Comparison of ENCODE assay signal across 11 cellular contexts in genomic region chrX:57905141-57905540, GRCh38. TPM values are rescaled to one million over a fixed set of nuclear protein-coding genes. Genes with fewer than 3 reads are reported as not detected.
A peak's percentile ranks its signal among the peaks of the same experiment; 100 is the strongest.
DNase-seq lines count a peak whose midpoint lies in the region; ATAC-seq and TF ChIP-seq lines count a peak whose summit lies in the region.
"Had no signal": no experiment of that assay in that cellular context is flagged by ENCODE, and none has a peak within 500 bp of the region (broad histone marks: within the 10 kb centered on the region; RNA-seq: fewer than 3 reads in every experiment).

No MANE protein-coding gene starts in this region.

- H3K9me3 Mint-ChIP-seq in CD8-positive, alpha-beta T cell = no peaks in the 10 kb centered on the region
- H3K9me3 Mint-ChIP-seq: activated naive CD4-positive, alpha-beta T cell treated with anti-CD3 and anti-CD28 coated beads, Interleukin-2, amount 50 U/mL, for 72 hours had no signal

- H3K27ac ChIP-seq in CD8-positive, alpha-beta T cell (ENCODE audit: low read depth, low read length) = no peak overlapping the region
- H3K27ac ChIP-seq in RWPE2 (ENCODE audit: poor library complexity, severe bottlenecking) (no peak overlapping the region), dorsolateral prefrontal cortex (peak overlapping the region in 54 of 59 donors; percentile 4 to 83 (median 60)), osteoblast (ENCODE audit: low read depth, low read length) (no peak overlapping the region)
- H3K27ac ChIP-seq: parathyroid adenoma had no signal

- POLR2A ChIA-PET in CD8-positive, alpha-beta T cell (lab: Charles Lee) = no interaction called here

- H2AFZ ChIP-seq in osteoblast (ENCODE audit: low read length) = no peak overlapping the region
- H2AFZ ChIP-seq: parathyroid adenoma had no signal

- no peaks in the 10 kb centered on the region for H3K4me1 ChIP-seq in CD8-positive, alpha-beta T cell (ENCODE audit: insufficient read depth, low read length)
- H3K4me1 ChIP-seq in RWPE2 (ENCODE audit: insufficient read depth, poor library complexity, severe bottlenecking) = peaks cover 14% of the 10 kb centered on the region
- peaks cover 12% of the 10 kb centered on the region for H3K4me1 ChIP-seq in osteoblast (ENCODE audit: insufficient read depth, low read length)
- H3K4me1 ChIP-seq: parathyroid adenoma had no signal

- peaks cover 5% of the 10 kb centered on the region for H3K79me2 ChIP-seq in osteoblast (ENCODE audit: insufficient read depth, low read length)
- H3K79me2 ChIP-seq: parathyroid adenoma had no signal

- H3K4me3 ChIP-seq in CD8-positive, alpha-beta T cell (ENCODE audit: low read depth, low read length) = no peak overlapping the region
- H3K4me3 ChIP-seq in RWPE2 (ENCODE audit: severe bottlenecking) = peak overlapping the region; percentile 9
- H3K4me3 ChIP-seq in dorsolateral prefrontal cortex = peak overlapping the region in 47 of 59 donors; percentile 0 to 56 (median 29)
- peak overlapping the region; percentile 47 for H3K4me3 ChIP-seq in osteoblast (ENCODE audit: insufficient read depth, low read length)

- no peak for ATAC-seq in CD8-positive, alpha-beta T cell
- no peak for ATAC-seq in RWPE2 (ENCODE audit: low read depth)
- ATAC-seq in GM21423 (IDR thresholded peaks at IDR 0.05; ENCODE audit: unreplicated experiment) = no peak
- ATAC-seq in GM18517 (IDR thresholded peaks at IDR 0.05; ENCODE audit: unreplicated experiment) = no peak
- ATAC-seq: activated naive CD4-positive, alpha-beta T cell treated with anti-CD3 and anti-CD28 coated beads, Interleukin-2, amount 50 U/mL, for 72 hours had no signal

- H4K20me1 ChIP-seq in osteoblast (ENCODE audit: insufficient read depth, low read length) = no peaks in the 10 kb centered on the region

- intact Hi-C loops in CD8-positive, alpha-beta T cell (cut with DNase I, micrococcal nuclease) = loop anchor here in 1 of 2 experiments (10.0 kb wide), 2 partner anchors 1170 to 1340 kb away; partner anchors contain the start of gene UBQLN2
- intact Hi-C loops in dorsolateral prefrontal cortex (cut with DNase I) = no loop called here

- H3K9me3 ChIP-seq in CD8-positive, alpha-beta T cell (ENCODE audit: low read length) = no peaks in the 10 kb centered on the region
- H3K9me3 ChIP-seq in RWPE2 (ENCODE audit: severe bottlenecking) (no peaks in the 10 kb centered on the region), osteoblast (ENCODE audit: low read depth, low read length) (no peaks in the 10 kb centered on the region)

- H3K4me2 ChIP-seq in osteoblast (ENCODE audit: insufficient read depth, low read length) = peak overlapping the region; percentile 70

- no peak for TF ChIP-seq CTCF in CD8-positive, alpha-beta T cell (IDR thresholded peaks at IDR 0.05)
- TF ChIP-seq CTCF in RWPE2 (IDR thresholded peaks at IDR 0.05; ENCODE audit: poor library complexity, severe bottlenecking) (no peak), dorsolateral prefrontal cortex (IDR thresholded peaks at IDR 0.05 in 54 of 56, conservative IDR thresholded peaks at IDR 0.05 in 2 of 56; ENCODE audit: low read depth in 1 of 56, partially characterized antibody in 56 of 56) (no peak), osteoblast (IDR thresholded peaks at IDR 0.05; ENCODE audit: extremely low read depth, low read depth, low read length) (no peak)

- CTCF ChIA-PET in CD8-positive, alpha-beta T cell (lab: Charles Lee) = no interaction called here

- DNase-seq in CD8-positive, alpha-beta T cell = no peak
- DNase-seq in RWPE2 (ENCODE audit: low spot score) = no peak
- no peak for DNase-seq in dorsolateral prefrontal cortex
- DNase-seq in osteoblast (ENCODE audit: insufficient read length, low spot score, missing footprints) = no peak
- DNase-seq in SW480 (ENCODE audit: low spot score) = no peak
- no peak for DNase-seq in glomerular visceral epithelial cell (ENCODE audit: extremely low spot score)
- DNase-seq: DMS153 had no signal

- H3K27me3 Mint-ChIP-seq in CD8-positive, alpha-beta T cell (ENCODE audit: low read depth) = no peaks in the 10 kb centered on the region

- H3K4me1 Mint-ChIP-seq in CD8-positive, alpha-beta T cell (ENCODE audit: low read depth) = peaks cover 35% of the 10 kb centered on the region

- H3K27me3 ChIP-seq in CD8-positive, alpha-beta T cell (ENCODE audit: insufficient read depth, low read length) = no peaks in the 10 kb centered on the region
- H3K27me3 ChIP-seq in RWPE2 (ENCODE audit: insufficient read depth, poor library complexity, severe bottlenecking) (no peaks in the 10 kb centered on the region), dorsolateral prefrontal cortex (peaks cover 0 to 31% (median 0%) of the 10 kb centered on the region in 45 donors), osteoblast (ENCODE audit: insufficient read depth, low read length) (no peaks in the 10 kb centered on the region)

- H3K36me3 ChIP-seq in CD8-positive, alpha-beta T cell (ENCODE audit: insufficient read depth, low read length) = no peaks in the 10 kb centered on the region
- H3K36me3 ChIP-seq in RWPE2 (ENCODE audit: low read depth) = no peaks in the 10 kb centered on the region
- no peaks in the 10 kb centered on the region for H3K36me3 ChIP-seq in osteoblast (ENCODE audit: insufficient read depth, low read length)

- H3K36me3 Mint-ChIP-seq in CD8-positive, alpha-beta T cell = peaks cover 37% of the 10 kb centered on the region

- H3K27ac Mint-ChIP-seq in CD8-positive, alpha-beta T cell = peak overlapping the region; percentile 60
- H3K27ac Mint-ChIP-seq: activated naive CD4-positive, alpha-beta T cell treated with anti-CD3 and anti-CD28 coated beads, Interleukin-2, amount 50 U/mL, for 72 hours had no signal

- H3K4me3 Mint-ChIP-seq in CD8-positive, alpha-beta T cell = peak overlapping the region; percentile 67

RNA-seq across cellular contexts. Expression of gene ZXDA, which starts 5.1 kb away (rescaled TPM):
- 10 to 100 TPM; 14.7 to 15.7 TPM for total RNA-seq in CD8-positive, alpha-beta T cell
- total RNA-seq in dorsolateral prefrontal cortex (10 to 100 TPM in 45 of 120 experiments, 1 to 10 TPM in 75; 7.3 to 13.9 (median 9.6) TPM), osteoblast (6.2 and 7.6 TPM in 2 replicates)

Comparison
In these comparisons a context has a peak if more than half of its experiments do, and no peak if none do; other contexts are left out.
1. H3K27ac ChIP-seq: peak in dorsolateral prefrontal cortex (54 of 59); none in CD8-positive, alpha-beta T cell (single experiment), RWPE2 (single experiment) and osteoblast (single experiment).